ENCODE assay signal across 19 cellular contexts in the genomic region with DNA sequence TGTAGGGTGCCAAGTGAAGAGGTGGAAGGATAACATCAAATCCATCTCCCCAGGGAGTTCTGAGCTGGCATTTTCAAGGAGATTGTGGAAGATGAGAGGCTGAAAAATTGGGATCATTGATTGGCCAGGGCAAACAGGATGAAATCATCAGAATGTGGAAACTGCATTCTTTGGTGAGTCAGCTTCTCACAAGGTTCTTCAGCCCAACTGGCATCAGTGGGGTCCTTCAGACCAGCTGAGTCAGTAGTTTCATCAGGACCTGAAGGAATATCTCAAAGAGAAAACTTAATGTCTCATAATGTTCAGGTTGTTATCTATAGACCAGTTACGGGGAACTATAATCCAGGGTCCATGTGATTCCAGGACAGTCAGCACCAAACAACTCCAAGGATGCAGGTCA.
A peak's percentile ranks its signal among the peaks of the same experiment; 100 is the strongest.
DNase-seq lines count a peak whose midpoint lies in the region; ATAC-seq and TF ChIP-seq lines count a peak whose summit lies in the region.
"Had no signal": no experiment of that assay in that cellular context is flagged by ENCODE, and none has a peak within 500 bp of the region (broad histone marks: within the 10 kb centered on the region; RNA-seq: fewer than 3 reads in every experiment).

No MANE protein-coding gene starts in this region.

- ATAC-seq in PC-3 = no peak
- ATAC-seq: body of pancreas; CD8-positive, alpha-beta T cell; effector memory CD8-positive, alpha-beta T cell; heart left ventricle had no signal

- H3K4me3 Mint-ChIP-seq in neural progenitor cell = no peak overlapping the region
- H3K4me3 Mint-ChIP-seq: CD8-positive, alpha-beta T cell; effector memory CD8-positive, alpha-beta T cell had no signal

- no peaks in the 10 kb centered on the region for H3K4me1 Mint-ChIP-seq in neural progenitor cell

- H2AFZ ChIP-seq in PC-3 (ENCODE audit: low read length) = no peak overlapping the region
- no peak overlapping the region for H2AFZ ChIP-seq in neural progenitor cell (replicated peaks)

- H3K27ac ChIP-seq in PC-3 (ENCODE audit: low read length) = no peak overlapping the region
- H3K27ac ChIP-seq in neural progenitor cell = no peak overlapping the region
- H3K27ac ChIP-seq: body of pancreas, heart left ventricle, prostate gland had no signal

- no peaks in the 10 kb centered on the region for H3F3A ChIP-seq in PC-3 (ENCODE audit: low read length, unreplicated experiment)
- no peaks in the 10 kb centered on the region for H3F3A ChIP-seq in neural progenitor cell (ENCODE audit: low read depth)

- H3K9me3 ChIP-seq in PC-3 (ENCODE audit: low read length) = no peaks in the 10 kb centered on the region
- H3K9me3 ChIP-seq in neural progenitor cell (ENCODE audit: low read depth) = no peaks in the 10 kb centered on the region
- H3K9me3 ChIP-seq: body of pancreas, prostate gland had no signal

- H4K20me1 ChIP-seq in PC-3 (ENCODE audit: low read length) (no peaks in the 10 kb centered on the region), neural progenitor cell (ENCODE audit: low read depth) (no peaks in the 10 kb centered on the region)

- no TSS peak for BruUV-seq in PC-3 (replicated peaks; lab: Mats Ljungman, UMichigan)

- H3K36me3 ChIP-seq in PC-3 (ENCODE audit: low read depth, low read length) (no peaks in the 10 kb centered on the region), neural progenitor cell (no peaks in the 10 kb centered on the region)
- H3K36me3 ChIP-seq: heart left ventricle, prostate gland had no signal

- H3K4me3 ChIP-seq in PC-3 (ENCODE audit: low read length) (no peak overlapping the region), neural progenitor cell (no peak overlapping the region)
- H3K4me3 ChIP-seq: body of pancreas, heart left ventricle, prostate gland had no signal

- H3K9me3 Mint-ChIP-seq in neural progenitor cell = peaks cover 2% of the 10 kb centered on the region

- no peaks in the 10 kb centered on the region for H3K27me3 ChIP-seq in PC-3 (ENCODE audit: low read length)
- H3K27me3 ChIP-seq in neural progenitor cell = no peaks in the 10 kb centered on the region
- H3K27me3 ChIP-seq: body of pancreas, heart left ventricle had no signal

- intact Hi-C loops in PC-3 (cut with micrococcal nuclease) = no loop called here

- H3K79me2 ChIP-seq in PC-3 (ENCODE audit: low read length) = no peaks in the 10 kb centered on the region
- no peaks in the 10 kb centered on the region for H3K79me2 ChIP-seq in neural progenitor cell (ENCODE audit: low read depth)

- no peaks in the 10 kb centered on the region for H3K27me3 Mint-ChIP-seq in neural progenitor cell (ENCODE audit: insufficient read depth, low read depth)
- H3K27me3 Mint-ChIP-seq: effector memory CD8-positive, alpha-beta T cell had no signal

- DNase-seq in GM03348 (ENCODE audit: low spot score) (peak; percentile 16), PC-3 (peak; percentile 39), fibroblast of gingiva (ENCODE audit: low read depth) (peak; percentile 80), non-pigmented ciliary epithelial cell (ENCODE audit: low read depth) (peak; percentile 55), neural progenitor cell (ENCODE audit: low spot score) (no peak), hippocampal formation (lab: John Stamatoyannopoulos, UW) (no peak), anterior cingulate cortex (lab: John Stamatoyannopoulos, UW) (no peak)
- DNase-seq in effector CD8-positive, alpha-beta T cell (lab: John Stamatoyannopoulos, UW) = no peak
- DNase-seq: activated CD8-positive, alpha-beta memory T cell treated with anti-CD3 and anti-CD28 coated beads for 24 hours; activated effector memory CD4-positive, alpha-beta T cell treated with anti-CD3 and anti-CD28 coated beads, Interleukin-2, amount 50 U/mL, for 16 hours; body of pancreas; CD8-positive, alpha-beta T cell; effector memory CD8-positive, alpha-beta T cell; heart left ventricle; NCI-H1436; NCI-H510A treated with DMSO at 0.1 percent for 48 hours; SW 1271; trophoblast cell had no signal

- CTCF ChIA-PET in PC-3 (lab: Charles Lee) = no interaction called here

- POLR2A ChIA-PET in PC-3 (lab: Charles Lee; ENCODE audit: unreplicated experiment) = no interaction called here

- H3K9ac ChIP-seq in PC-3 (ENCODE audit: low read length) = no peak overlapping the region
- no peak overlapping the region for H3K9ac ChIP-seq in neural progenitor cell

- TF ChIP-seq CTCF in PC-3 (conservative IDR thresholded peaks at IDR 0.05; ENCODE audit: low read depth, low read length) (no peak), neural progenitor cell (IDR thresholded peaks at IDR 0.05) (no peak)

- no peak overlapping the region for H3K4me2 ChIP-seq in PC-3 (ENCODE audit: low read length)
- no peak overlapping the region for H3K4me2 ChIP-seq in neural progenitor cell

- no peak overlapping the region for H3K27ac Mint-ChIP-seq in neural progenitor cell
- H3K27ac Mint-ChIP-seq: CD8-positive, alpha-beta T cell; effector memory CD8-positive, alpha-beta T cell had no signal

- no peaks in the 10 kb centered on the region for H3K36me3 Mint-ChIP-seq in neural progenitor cell
- H3K36me3 Mint-ChIP-seq: CD8-positive, alpha-beta T cell had no signal

- no peaks in the 10 kb centered on the region for H3K9me2 ChIP-seq in PC-3 (replicated peaks; ENCODE audit: low read length)

- H3K4me1 ChIP-seq in PC-3 (ENCODE audit: insufficient read depth, low read length) (peaks cover 16% of the 10 kb centered on the region), neural progenitor cell (no peaks in the 10 kb centered on the region)
- H3K4me1 ChIP-seq: body of pancreas, heart left ventricle, prostate gland had no signal

Comparison
In these comparisons a context has a peak if more than half of its experiments do, and no peak if none do; other contexts are left out.
1. DNase-seq: peak in GM03348 (single experiment), PC-3 (single experiment), fibroblast of gingiva (single experiment) and non-pigmented ciliary epithelial cell (single experiment); none in neural progenitor cell (single experiment), hippocampal formation (0 of 2), effector CD8-positive, alpha-beta T cell (single experiment) and anterior cingulate cortex (0 of 58).